Comparison of ENCODE assay signal across 8 cellular contexts in the genomic region with DNA sequence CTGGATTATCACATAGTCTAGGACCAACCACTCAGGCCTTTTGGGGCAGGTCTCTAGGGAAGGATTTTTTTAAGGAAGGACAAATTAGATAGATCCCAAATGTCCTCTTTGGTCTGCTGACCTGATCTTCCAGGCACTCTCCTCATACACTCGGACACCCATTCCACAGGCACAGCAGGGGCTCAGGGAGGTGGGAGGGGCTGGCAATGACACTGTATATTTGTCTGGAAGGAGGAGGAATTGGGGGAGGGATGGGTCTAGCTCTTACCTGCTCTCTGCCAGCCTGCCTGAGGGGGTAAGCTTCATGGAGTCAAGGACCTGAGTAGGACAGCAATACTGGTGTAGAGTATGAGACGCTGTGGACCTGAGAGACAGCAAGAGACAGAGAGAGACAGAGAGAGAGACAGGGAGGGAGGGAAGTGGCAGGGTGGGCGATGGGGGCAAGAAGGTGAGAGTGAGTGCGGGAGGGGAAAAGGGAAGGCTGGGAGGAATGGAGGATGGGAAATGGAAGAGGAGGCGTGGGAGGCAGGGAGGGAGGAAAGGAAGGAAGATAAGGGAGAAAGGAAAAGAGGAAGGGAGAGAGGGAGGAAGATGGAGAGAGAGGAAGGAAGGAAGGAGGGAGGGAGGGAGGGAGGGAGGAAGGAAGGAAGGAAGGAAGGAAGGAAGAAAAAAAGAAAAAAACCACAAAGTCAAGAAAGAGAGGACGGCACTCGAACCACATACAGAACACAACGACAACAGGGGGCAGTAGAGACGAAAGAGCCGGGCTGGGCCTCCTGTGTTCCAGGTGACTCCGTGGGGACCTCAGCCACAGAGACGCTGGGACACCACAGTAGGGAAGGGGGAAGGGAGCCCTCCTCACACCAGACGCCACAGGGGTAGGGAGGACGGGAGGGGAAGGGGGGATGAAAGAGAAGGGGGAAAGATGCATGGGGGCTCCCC. TPM values are rescaled to one million over a fixed set of nuclear protein-coding genes. Genes with fewer than 3 reads are reported as not detected.
DNase-seq lines count a peak whose midpoint lies in the region; ATAC-seq and TF ChIP-seq lines count a peak whose summit lies in the region.

No MANE protein-coding gene starts in this region.

- H4K20me1 ChIP-seq in PC-9 (ENCODE audit: insufficient read depth), result no peaks in the 10 kb centered on the region

- no peak overlapping the region for H2AFZ ChIP-seq in PC-9

- no peaks in the 10 kb centered on the region for H3K27me3 Mint-ChIP-seq in activated CD8-positive, alpha-beta memory T cell treated with anti-CD3 and anti-CD28 coated beads, Interleukin-2, amount 10 ng/mL, durations not matched to agents 7 days and 5 days
- H3K27me3 Mint-ChIP-seq in stimulated activated memory B cell treated with anti-CD40 and anti-IgM and Interleukin-4, amounts not matched to agents 10 μg/mL and 1 μg/mL and 100 μg/mL, for 72 hours, result no peaks in the 10 kb centered on the region

- H3K27me3 ChIP-seq in PC-9 (ENCODE audit: insufficient read depth, low read depth), result no peaks in the 10 kb centered on the region

- TF ChIP-seq CTCF in PC-9 (conservative IDR thresholded peaks at IDR 0.05) (no peak), epithelial cell of proximal tubule (conservative IDR thresholded peaks at IDR 0.05; ENCODE audit: low read depth, low read length) (peak; percentile 38), GM13976 (IDR thresholded peaks at IDR 0.05; ENCODE audit: borderline replicate concordance, control extremely low read depth, extremely low read depth, insufficient read depth, missing control alignments) (no peak)

- POLR2A ChIA-PET in PC-9 (lab: Charles Lee; ENCODE audit: unreplicated experiment), result interaction anchor here (0.6 to 1.0 kb wide), 2 partner anchors 143 to 162 kb away, joined by 4 read pairs; partner anchors contain the start of genes RIBC1 and SMC1A

- H3F3A ChIP-seq in PC-9 (ENCODE audit: insufficient read depth, low read depth), result no peaks in the 10 kb centered on the region

- ATAC-seq in activated CD8-positive, alpha-beta memory T cell treated with anti-CD3 and anti-CD28 coated beads, Interleukin-2, amount 10 ng/mL, durations not matched to agents 7 days and 5 days, result peak; percentile 30
- no peak for ATAC-seq in stimulated activated memory B cell treated with anti-CD40 and anti-IgM and Interleukin-4, amounts not matched to agents 10 μg/mL and 1 μg/mL and 100 μg/mL, for 72 hours

- no peaks in the 10 kb centered on the region for H3K36me3 Mint-ChIP-seq in activated CD8-positive, alpha-beta memory T cell treated with anti-CD3 and anti-CD28 coated beads, Interleukin-2, amount 10 ng/mL, durations not matched to agents 7 days and 5 days
- no peaks in the 10 kb centered on the region for H3K36me3 Mint-ChIP-seq in stimulated activated memory B cell treated with anti-CD40 and anti-IgM and Interleukin-4, amounts not matched to agents 10 μg/mL and 1 μg/mL and 100 μg/mL, for 72 hours

- H3K4me3 ChIP-seq in PC-9 (peak overlapping the region; percentile 55; the same call in 1 of the 2 replicates), epithelial cell of proximal tubule (ENCODE audit: low read depth, low read length) (peak overlapping the region; percentile 61)

- in situ Hi-C loops in GM13976 (cut with MboI; ENCODE audit: low sequenced_read_pairs, unreplicated experiment), result no loop called here

- CTCF ChIA-PET in activated CD8-positive, alpha-beta memory T cell treated with anti-CD3 and anti-CD28 coated beads, Interleukin-2, amount 10 ng/mL, durations not matched to agents 7 days and 5 days (lab: Charles Lee), result no interaction called here
- CTCF ChIA-PET in PC-9 (lab: Charles Lee), result interaction anchor here (0.5 kb wide), 1 partner anchor 201 kb away, joined by 5 read pairs; no protein-coding TSS in a partner anchor

- no peaks in the 10 kb centered on the region for H3K36me3 ChIP-seq in PC-9 (ENCODE audit: low read depth)

- H3K4me2 ChIP-seq in PC-9, result peak overlapping the region; percentile 79

- no peaks in the 10 kb centered on the region for H3K9me3 ChIP-seq in PC-9 (ENCODE audit: insufficient read depth, low read depth)

- intact Hi-C loops in PC-9 (cut with micrococcal nuclease; ENCODE audit: unreplicated experiment), result loop anchor here (5.0 kb wide), 2 partner anchors 143 to 187 kb away; partner anchors contain the start of genes KANTR, RIBC1 and SMC1A

- H3K4me1 Mint-ChIP-seq in activated CD8-positive, alpha-beta memory T cell treated with anti-CD3 and anti-CD28 coated beads, Interleukin-2, amount 10 ng/mL, durations not matched to agents 7 days and 5 days, result peaks cover 4% of the 10 kb centered on the region
- peaks cover 12% of the 10 kb centered on the region for H3K4me1 Mint-ChIP-seq in stimulated activated memory B cell treated with anti-CD40 and anti-IgM and Interleukin-4, amounts not matched to agents 10 μg/mL and 1 μg/mL and 100 μg/mL, for 72 hours

- no TSS peak for BruUV-seq in PC-9 (replicated peaks; lab: Mats Ljungman, UMichigan)

- peak; percentile 50 for DNase-seq in activated CD8-positive, alpha-beta memory T cell treated with anti-CD3 and anti-CD28 coated beads, Interleukin-2, amount 10 ng/mL, durations not matched to agents 7 days and 5 days
- DNase-seq in activated CD8-positive, alpha-beta memory T cell treated with anti-CD3 and anti-CD28 coated beads, Interleukin-2, amount 50 U/mL, for 48 hours, result no peak
- DNase-seq in PC-9, result peak in 1 of 2 experiments; percentile 20
- no peak for DNase-seq in epithelial cell of proximal tubule (ENCODE audit: low read depth)
- DNase-seq in HuH-7.5 (ENCODE audit: low spot score), result no peak
- no peak for DNase-seq in GM13976 (ENCODE audit: low spot score)
- DNase-seq in ureter (ENCODE audit: low spot score), result no peak

- peaks cover 4% of the 10 kb centered on the region; the same call in 1 of the 2 replicates for H3K4me1 ChIP-seq in PC-9 (replicated peaks; ENCODE audit: insufficient read depth)

- H3K27ac Mint-ChIP-seq in activated CD8-positive, alpha-beta memory T cell treated with anti-CD3 and anti-CD28 coated beads, Interleukin-2, amount 10 ng/mL, durations not matched to agents 7 days and 5 days, result peak overlapping the region; percentile 36
- peak overlapping the region; percentile 74 for H3K27ac Mint-ChIP-seq in stimulated activated memory B cell treated with anti-CD40 and anti-IgM and Interleukin-4, amounts not matched to agents 10 μg/mL and 1 μg/mL and 100 μg/mL, for 72 hours

- H3K4me3 Mint-ChIP-seq in activated CD8-positive, alpha-beta memory T cell treated with anti-CD3 and anti-CD28 coated beads, Interleukin-2, amount 10 ng/mL, durations not matched to agents 7 days and 5 days, result peak overlapping the region; percentile 53
- H3K4me3 Mint-ChIP-seq in stimulated activated memory B cell treated with anti-CD40 and anti-IgM and Interleukin-4, amounts not matched to agents 10 μg/mL and 1 μg/mL and 100 μg/mL, for 72 hours, result peak overlapping the region; percentile 47

- H3K79me2 ChIP-seq in PC-9 (ENCODE audit: low read depth), result no peaks in the 10 kb centered on the region

- H3K9me2 ChIP-seq in PC-9 (ENCODE audit: insufficient read depth), result no peaks in the 10 kb centered on the region

- no peaks in the 10 kb centered on the region for H3K9me3 Mint-ChIP-seq in activated CD8-positive, alpha-beta memory T cell treated with anti-CD3 and anti-CD28 coated beads, Interleukin-2, amount 10 ng/mL, durations not matched to agents 7 days and 5 days (ENCODE audit: low read depth)
- H3K9me3 Mint-ChIP-seq in stimulated activated memory B cell treated with anti-CD40 and anti-IgM and Interleukin-4, amounts not matched to agents 10 μg/mL and 1 μg/mL and 100 μg/mL, for 72 hours, result no peaks in the 10 kb centered on the region

- H3K27ac ChIP-seq in PC-9, result peak overlapping the region; percentile 78; the same call in 1 of the 2 replicates

RNA-seq across cellular contexts. Expression of gene IQSEC2, which starts 1.8 kb away (rescaled TPM):
- total RNA-seq in activated CD8-positive, alpha-beta memory T cell treated with anti-CD3 and anti-CD28 coated beads, Interleukin-2, amount 10 ng/mL, durations not matched to agents 7 days and 5 days, result under 1 TPM in 1 of 2 experiments, not detected in 1; 0.40 TPM
- 45.7 and 49.3 TPM in 2 replicates for total RNA-seq in PC-9 (2021)
- 3.9 and 4.5 TPM in 2 replicates for total RNA-seq in epithelial cell of proximal tubule
- total RNA-seq in ureter, result 31.7 TPM

RNA-seq across cellular contexts. Expression of gene KDM5C, which starts 54.6 kb away (rescaled TPM):
- total RNA-seq in activated CD8-positive, alpha-beta memory T cell treated with anti-CD3 and anti-CD28 coated beads, Interleukin-2, amount 10 ng/mL, durations not matched to agents 7 days and 5 days, result 10 to 100 TPM; 91.2 to 93.1 TPM
- total RNA-seq in PC-9 (2021), result 133 and 142 TPM in 2 replicates
- total RNA-seq in epithelial cell of proximal tubule, result 39.2 and 60.0 TPM in 2 replicates
- 163 TPM for total RNA-seq in ureter
